In genomic region chr4:162497564-162498167, GRCh38 we compare ENCODE assay signal across 8 cellular contexts.
DNase-seq lines count a peak whose midpoint lies in the region; ATAC-seq and TF ChIP-seq lines count a peak whose summit lies in the region.

No MANE protein-coding gene starts in this region.

- no peak overlapping the region for H3K4me3 ChIP-seq in fibroblast of mammary gland (ENCODE audit: control insufficient read depth, low read depth, low read length)

- peak; percentile 68 for DNase-seq in activated CD4-positive, alpha-beta T cell treated with anti-CD3 and anti-CD28 coated beads, Interleukin-2, amount 10 ng/mL, durations not matched to agents 24 days and 14 days
- no peak for DNase-seq in activated CD4-positive, alpha-beta T cell treated with anti-CD3 and anti-CD28 coated beads, Interleukin-2, amount 50 U/mL, for 4 hours
- DNase-seq in HPDE6-E6E7 (ENCODE audit: extremely low spot score) (peak; percentile 9), SKM-1 (lab: John Stamatoyannopoulos, UW; ENCODE audit: unreplicated experiment) (peak; percentile 22), fibroblast of mammary gland (ENCODE audit: low read depth) (peak; percentile 51), osteocyte (ENCODE audit: extremely low spot score, unreplicated experiment) (no peak), mesenteric fat pad (ENCODE audit: low spot score) (no peak)

- H3K9me3 Mint-ChIP-seq in activated CD4-positive, alpha-beta T cell treated with anti-CD3 and anti-CD28 coated beads, Interleukin-2, amount 10 ng/mL, durations not matched to agents 24 days and 14 days, result no peaks in the 10 kb centered on the region
- H3K9me3 Mint-ChIP-seq in osteocyte (ENCODE audit: unreplicated experiment), result no peaks in the 10 kb centered on the region

- H3K4me1 Mint-ChIP-seq in activated CD4-positive, alpha-beta T cell treated with anti-CD3 and anti-CD28 coated beads, Interleukin-2, amount 10 ng/mL, durations not matched to agents 24 days and 14 days, result no peaks in the 10 kb centered on the region
- no peaks in the 10 kb centered on the region for H3K4me1 Mint-ChIP-seq in osteocyte (ENCODE audit: unreplicated experiment)

- TF ChIP-seq CTCF in fibroblast of mammary gland (conservative IDR thresholded peaks at IDR 0.05; ENCODE audit: control insufficient read depth, insufficient read depth, low read depth, low read length) (peak; percentile 81), osteocyte (IDR thresholded peaks at IDR 0.05) (peak; percentile 84)

- intact Hi-C loops in activated CD4-positive, alpha-beta T cell treated with anti-CD3 and anti-CD28 coated beads, Interleukin-2, amount 10 ng/mL, durations not matched to agents 24 days and 14 days (cut with micrococcal nuclease), result loop anchor here (1.0 to 10.0 kb wide), 4 partner anchors 541 to 1185 kb away; partner anchors contain the start of gene NPY1R

- H3K27ac Mint-ChIP-seq in activated CD4-positive, alpha-beta T cell treated with anti-CD3 and anti-CD28 coated beads, Interleukin-2, amount 10 ng/mL, durations not matched to agents 24 days and 14 days, result no peak overlapping the region
- H3K27ac Mint-ChIP-seq in osteocyte (ENCODE audit: unreplicated experiment), result no peak overlapping the region

- H3K36me3 Mint-ChIP-seq in activated CD4-positive, alpha-beta T cell treated with anti-CD3 and anti-CD28 coated beads, Interleukin-2, amount 10 ng/mL, durations not matched to agents 24 days and 14 days (ENCODE audit: low read depth), result no peaks in the 10 kb centered on the region
- H3K36me3 Mint-ChIP-seq in osteocyte (ENCODE audit: unreplicated experiment), result no peaks in the 10 kb centered on the region

- no peak overlapping the region for H3K4me3 Mint-ChIP-seq in activated CD4-positive, alpha-beta T cell treated with anti-CD3 and anti-CD28 coated beads, Interleukin-2, amount 10 ng/mL, durations not matched to agents 24 days and 14 days
- no peak overlapping the region for H3K4me3 Mint-ChIP-seq in osteocyte (ENCODE audit: unreplicated experiment)

- no peaks in the 10 kb centered on the region for H3K27me3 Mint-ChIP-seq in activated CD4-positive, alpha-beta T cell treated with anti-CD3 and anti-CD28 coated beads, Interleukin-2, amount 10 ng/mL, durations not matched to agents 24 days and 14 days
- peaks cover 11% of the 10 kb centered on the region for H3K27me3 Mint-ChIP-seq in osteocyte (ENCODE audit: unreplicated experiment)

- peak; percentile 80 for ATAC-seq in GM21423 (IDR thresholded peaks at IDR 0.05; ENCODE audit: unreplicated experiment)

Comparison
In these comparisons a context has a peak if more than half of its experiments do, and no peak if none do; other contexts are left out.
1. DNase-seq: peak in activated CD4-positive, alpha-beta T cell treated with anti-CD3 and anti-CD28 coated beads, Interleukin-2, amount 10 ng/mL, durations not matched to agents 24 days and 14 days (single experiment), HPDE6-E6E7 (single experiment), SKM-1 (single experiment) and fibroblast of mammary gland (single experiment); none in activated CD4-positive, alpha-beta T cell treated with anti-CD3 and anti-CD28 coated beads, Interleukin-2, amount 50 U/mL, for 4 hours (0 of 2), osteocyte (single experiment) and mesenteric fat pad (single experiment).